In the genomic region with DNA sequence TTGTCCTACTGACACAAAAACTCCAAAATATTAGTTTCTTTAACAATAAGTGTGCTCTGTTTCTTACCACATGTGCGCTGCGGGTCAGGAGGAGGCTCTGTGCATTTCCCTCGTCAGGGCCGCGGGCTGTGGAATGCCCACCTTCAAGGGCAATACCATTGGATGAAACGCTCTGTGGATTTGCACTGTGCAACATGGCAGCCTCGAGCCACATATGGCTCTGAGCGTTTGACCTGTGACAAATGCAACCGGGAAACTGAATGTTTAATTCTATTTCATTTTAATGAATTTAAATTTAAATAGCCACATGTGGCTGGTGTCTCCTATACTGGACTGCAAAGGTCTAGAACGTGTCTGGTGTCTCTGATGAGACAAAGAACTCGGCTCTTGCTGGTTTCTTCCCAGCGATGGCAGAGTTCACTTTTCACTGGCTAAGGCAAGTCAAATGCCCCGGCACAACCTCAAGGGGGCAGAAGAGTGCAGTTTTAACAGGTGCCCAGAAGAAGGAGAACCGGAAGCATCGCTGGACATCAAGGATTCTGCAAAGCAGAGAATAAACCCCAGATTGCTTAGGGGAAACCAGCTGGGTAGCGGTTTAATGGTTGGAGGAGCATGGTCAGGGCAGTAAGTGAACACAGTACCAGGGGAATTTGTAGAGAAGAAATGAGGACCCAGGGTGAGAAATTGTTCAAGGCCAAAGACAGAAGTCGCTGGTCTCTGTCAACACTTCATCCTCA, we compare ENCODE assay signal across 8 cellular contexts. TPM values are rescaled to one million over a fixed set of nuclear protein-coding genes. Genes with fewer than 3 reads are reported as not detected.
DNase-seq lines count a peak whose midpoint lies in the region; ATAC-seq and TF ChIP-seq lines count a peak whose summit lies in the region.

No MANE protein-coding gene starts in this region.

- no peaks in the 10 kb centered on the region for H3K36me3 ChIP-seq in NT2/D1 (ENCODE audit: insufficient read depth, insufficient read length, low read length)
- no peaks in the 10 kb centered on the region for H3K36me3 ChIP-seq in testis (ENCODE audit: low read depth, missing control alignments)

- no peaks in the 10 kb centered on the region for H3K27me3 ChIP-seq in NT2/D1 (ENCODE audit: insufficient read depth, insufficient read length)
- H3K27me3 ChIP-seq in testis = no peaks in the 10 kb centered on the region

- intact Hi-C loops in testis (cut with DNase I; ENCODE audit: low total_unique reads) = no loop called here

- in situ Hi-C loops in T47D (cut with HindIII; ENCODE audit: low pct_unique_long_range_greater_than_20kb, low sequenced_read_pairs) = no loop called here

- TF ChIP-seq CTCF in testis (IDR thresholded peaks at IDR 0.05) = peak in 2 of 3 experiments; percentile 65 to 69

- no peak for TF ChIP-seq POLR2A in testis (IDR thresholded peaks at IDR 0.05)

- no peaks in the 10 kb centered on the region for H3K4me1 ChIP-seq in NT2/D1 (ENCODE audit: insufficient read depth, insufficient read length)
- H3K4me1 ChIP-seq in testis = no peaks in the 10 kb centered on the region

- peak; percentile 59 for DNase-seq in stimulated activated CD4-positive, alpha-beta T cell treated with anti-CD3 and anti-CD28 coated beads, Interleukin-15, amount 100 ng/mL, for 24 hours
- no peak for DNase-seq in stimulated activated CD4-positive, alpha-beta T cell treated with anti-CD3 and anti-CD28 coated beads, Interleukin-12 subunit alpha, Interleukin-12 subunit beta, amount 100 ng/mL, for 4 hours
- DNase-seq in HuH-7 (ENCODE audit: low spot score) = peak; percentile 26
- peak; percentile 69 for DNase-seq in NT2/D1 (ENCODE audit: low read depth, low spot score)
- peak; percentile 28 to 78 for DNase-seq in T47D (ENCODE audit: low read depth in 1 of 2, low spot score in 1 of 2)
- DNase-seq in left lobe of liver (ENCODE audit: low spot score) = no peak
- DNase-seq in testis = peak; percentile 85

- peak; percentile 98 for ATAC-seq in GM21786 (IDR thresholded peaks at IDR 0.05; ENCODE audit: unreplicated experiment)
- ATAC-seq in left lobe of liver = peak; percentile 89

- H3K4me3 ChIP-seq in NT2/D1 (ENCODE audit: insufficient read length, low read depth) (no peak overlapping the region), testis (no peak overlapping the region)

- H3K27ac ChIP-seq in testis = no peak overlapping the region

- no peaks in the 10 kb centered on the region for H3K9me3 ChIP-seq in NT2/D1 (ENCODE audit: insufficient read depth, low read length)
- no peaks in the 10 kb centered on the region for H3K9me3 ChIP-seq in testis

- WGBS in testis, 2 donors = 61 to 65% methylated on average over 17 of the region's 17 CpGs

- no peak overlapping the region for H3K9ac ChIP-seq in NT2/D1 (ENCODE audit: insufficient read length, low read depth)

RNA-seq across cellular contexts. Expression of a gene that starts 37.0 kb away (rescaled TPM):
- total RNA-seq in left lobe of liver (7.3 TPM), testis (10 to 100 TPM; 18.0 to 25.8 TPM)
- 30.5 TPM for polyA plus RNA-seq in testis (ENCODE audit: insufficient read depth, low read depth, low replicate concordance)

Comparison
In these comparisons a context has a peak if more than half of its experiments do, and no peak if none do; other contexts are left out.
1. DNase-seq: peak in stimulated activated CD4-positive, alpha-beta T cell treated with anti-CD3 and anti-CD28 coated beads, Interleukin-15, amount 100 ng/mL, for 24 hours (single experiment), HuH-7 (single experiment), NT2/D1 (single experiment), T47D (2 of 2) and testis (single experiment); none in stimulated activated CD4-positive, alpha-beta T cell treated with anti-CD3 and anti-CD28 coated beads, Interleukin-12 subunit alpha, Interleukin-12 subunit beta, amount 100 ng/mL, for 4 hours (single experiment) and left lobe of liver (single experiment).